Comparison of ENCODE assay signal across 19 cellular contexts in the genomic region with DNA sequence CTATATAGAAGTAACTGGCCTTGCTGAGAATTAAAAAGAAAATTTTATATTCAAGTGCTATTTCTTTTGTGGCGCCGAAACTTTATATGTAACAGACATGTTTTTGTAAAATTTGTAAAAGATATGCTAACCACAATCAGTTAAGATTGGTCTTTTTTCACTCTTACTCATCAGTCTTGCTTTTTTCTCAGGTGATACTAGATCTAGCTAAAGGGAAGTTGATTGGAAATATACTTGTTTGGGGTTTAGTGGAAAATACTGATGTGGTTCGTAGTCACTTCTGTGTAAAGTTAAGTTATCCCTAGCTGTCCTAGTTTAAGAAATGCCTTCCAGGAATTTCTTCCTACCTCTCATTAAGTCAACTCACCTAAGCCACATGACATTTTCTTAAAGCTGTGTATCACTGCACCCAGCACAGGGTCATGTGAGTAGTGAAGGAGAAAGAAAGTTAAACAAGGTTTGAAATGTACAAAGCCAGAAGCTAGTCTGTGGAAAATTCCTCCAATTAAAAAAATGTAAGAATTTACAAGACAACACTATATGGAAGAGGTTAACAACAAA. TPM values are rescaled to one million over a fixed set of nuclear protein-coding genes. Genes with fewer than 3 reads are reported as not detected.
DNase-seq lines count a peak whose midpoint lies in the region; ATAC-seq and FAIRE-seq lines count a peak whose summit lies in the region.
"Had no signal": no experiment of that assay in that cellular context is flagged by ENCODE, and none has a peak within 500 bp of the region (broad histone marks: within the 10 kb centered on the region; RNA-seq: fewer than 3 reads in every experiment).

No MANE protein-coding gene starts in this region.

- H3K36me3 ChIP-seq in HUES64 (ENCODE audit: insufficient read depth, low read length): peaks cover 4% of the 10 kb centered on the region; the same call in 1 of the 2 replicates
- H3K36me3 ChIP-seq: transverse colon had no signal

- H3K4me3 ChIP-seq in HUES64 (ENCODE audit: low read length): no peak overlapping the region; the same call in 1 of the 2 replicates
- H3K4me3 ChIP-seq: esophagus squamous epithelium, transverse colon had no signal

- H3K4me1 ChIP-seq in HUES64 (ENCODE audit: insufficient read depth, low read length): peaks cover 47% of the 10 kb centered on the region
- H3K4me1 ChIP-seq: esophagus squamous epithelium had no signal

- peak overlapping the region; percentile 96 for H3K27ac ChIP-seq in HUES64 (ENCODE audit: low read depth, low read length)
- H3K27ac ChIP-seq: esophagus squamous epithelium, transverse colon had no signal

- H3K9me3 Mint-ChIP-seq in activated T-helper 1 cell treated with anti-CD3 and anti-CD28 coated beads, Interleukin-12 subunit alpha, Interleukin-12 subunit beta, Interleukin-2, Interleukin-4 antibody, amounts not matched to agents 30 ng/mL and 10 ng/mL and 1 ng/mL, durations not matched to agents 14 hours and 24 hours and 36 hours: no peaks in the 10 kb centered on the region
- peaks cover 0 to 3% (median 0%) of the 10 kb centered on the region in 7 donors for H3K9me3 Mint-ChIP-seq in naive B cell
- H3K9me3 Mint-ChIP-seq: activated naive CD4-positive, alpha-beta T cell treated with anti-CD3 and anti-CD28 coated beads, Interleukin-2, amount 10 ng/mL, durations not matched to agents 7 days and 5 days; brain; mesothelial cell of epicardium had no signal

- no peaks in the 10 kb centered on the region for H3K9me3 ChIP-seq in HUES64 (ENCODE audit: insufficient read depth, low read depth, low read length)
- H3K9me3 ChIP-seq: esophagus squamous epithelium, transverse colon had no signal

- peaks cover 23% of the 10 kb centered on the region for H3K4me1 Mint-ChIP-seq in activated T-helper 1 cell treated with anti-CD3 and anti-CD28 coated beads, Interleukin-12 subunit alpha, Interleukin-12 subunit beta, Interleukin-2, Interleukin-4 antibody, amounts not matched to agents 30 ng/mL and 10 ng/mL and 1 ng/mL, durations not matched to agents 14 hours and 24 hours and 36 hours (ENCODE audit: low read depth)
- peaks cover 45 to 71% (median 62%) of the 10 kb centered on the region in 3 donors for H3K4me1 Mint-ChIP-seq in naive B cell
- H3K4me1 Mint-ChIP-seq: brain, mesothelial cell of epicardium had no signal

- FAIRE-seq in GM19239 (lab: Jason Lieb, UNC): peak; percentile 79

- DNase-seq in GM19239 (ENCODE audit: insufficient read length, low spot score) (no peak), naive B cell (no peak), left colon (no peak), NCI-H2196 (lab: John Stamatoyannopoulos, UW; ENCODE audit: unreplicated experiment) (no peak)
- no peak for DNase-seq in activated T-helper 1 cell treated with anti-CD3 and anti-CD28 coated beads, Interleukin-12 subunit alpha, Interleukin-12 subunit beta, Interleukin-2, Interleukin-4 antibody, amounts not matched to agents 30 ng/mL and 10 ng/mL and 1 ng/mL, durations not matched to agents 14 hours and 24 hours and 36 hours (ENCODE audit: low spot score)
- DNase-seq: activated naive CD4-positive, alpha-beta T cell treated with anti-CD3 and anti-CD28 coated beads, Interleukin-2, amount 10 ng/mL, durations not matched to agents 7 days and 5 days; effector memory CD4-positive, alpha-beta T cell; esophagus squamous epithelium; NCI-H1417; NCI-H510A treated with DMSO at 0.1 percent for 48 hours; stimulated activated naive CD4-positive, alpha-beta T cell; T-helper 9 cell; transverse colon had no signal

- intact Hi-C loops in activated T-helper 1 cell treated with anti-CD3 and anti-CD28 coated beads, Interleukin-12 subunit alpha, Interleukin-12 subunit beta, Interleukin-2, Interleukin-4 antibody, amounts not matched to agents 30 ng/mL and 10 ng/mL and 1 ng/mL, durations not matched to agents 14 hours and 24 hours and 36 hours (cut with micrococcal nuclease): loop anchor here (1.0 kb wide), 1 partner anchor 16 kb away; a partner anchor contains a TSS
- intact Hi-C loops in left colon (cut with DNase I, micrococcal nuclease): loop anchor here in 1 of 2 donors (5.0 kb wide), 1 partner anchor 364 kb away; no protein-coding TSS in a partner anchor

- peak overlapping the region; percentile 6 for H3K27ac Mint-ChIP-seq in activated T-helper 1 cell treated with anti-CD3 and anti-CD28 coated beads, Interleukin-12 subunit alpha, Interleukin-12 subunit beta, Interleukin-2, Interleukin-4 antibody, amounts not matched to agents 30 ng/mL and 10 ng/mL and 1 ng/mL, durations not matched to agents 14 hours and 24 hours and 36 hours
- peak overlapping the region; percentile 52 to 83 (median 74) for H3K27ac Mint-ChIP-seq in naive B cell
- H3K27ac Mint-ChIP-seq: activated naive CD4-positive, alpha-beta T cell treated with anti-CD3 and anti-CD28 coated beads, Interleukin-2, amount 10 ng/mL, durations not matched to agents 7 days and 5 days; brain; mesothelial cell of epicardium had no signal

- no peaks in the 10 kb centered on the region for H3K27me3 ChIP-seq in HUES64 (ENCODE audit: insufficient read depth, low read length)
- H3K27me3 ChIP-seq: esophagus squamous epithelium, transverse colon had no signal

- no peaks in the 10 kb centered on the region for H3K27me3 Mint-ChIP-seq in activated T-helper 1 cell treated with anti-CD3 and anti-CD28 coated beads, Interleukin-12 subunit alpha, Interleukin-12 subunit beta, Interleukin-2, Interleukin-4 antibody, amounts not matched to agents 30 ng/mL and 10 ng/mL and 1 ng/mL, durations not matched to agents 14 hours and 24 hours and 36 hours (ENCODE audit: insufficient read depth)
- no peaks in the 10 kb centered on the region for H3K27me3 Mint-ChIP-seq in naive B cell
- H3K27me3 Mint-ChIP-seq: activated naive CD4-positive, alpha-beta T cell treated with anti-CD3 and anti-CD28 coated beads, Interleukin-2, amount 10 ng/mL, durations not matched to agents 7 days and 5 days; brain had no signal

- H3K36me3 Mint-ChIP-seq in activated T-helper 1 cell treated with anti-CD3 and anti-CD28 coated beads, Interleukin-12 subunit alpha, Interleukin-12 subunit beta, Interleukin-2, Interleukin-4 antibody, amounts not matched to agents 30 ng/mL and 10 ng/mL and 1 ng/mL, durations not matched to agents 14 hours and 24 hours and 36 hours (ENCODE audit: low read depth): peaks cover 20% of the 10 kb centered on the region
- H3K36me3 Mint-ChIP-seq in naive B cell: peaks cover 8 to 13% of the 10 kb centered on the region in 2 donors
- H3K36me3 Mint-ChIP-seq: activated naive CD4-positive, alpha-beta T cell treated with anti-CD3 and anti-CD28 coated beads, Interleukin-2, amount 10 ng/mL, durations not matched to agents 7 days and 5 days had no signal

- ATAC-seq in naive B cell (ENCODE audit: low read depth in 2 of 2): no peak
- ATAC-seq in left colon: no peak
- no peak for ATAC-seq in GM21390 (IDR thresholded peaks at IDR 0.05; ENCODE audit: unreplicated experiment)
- ATAC-seq: left lobe of liver, SK-N-SH treated with all-trans-retinoic acid at 6 μM for 48 hours had no signal

- peak overlapping the region; percentile 48 for H3K9ac ChIP-seq in HUES64 (ENCODE audit: low read depth, low read length)

- WGBS in HUES64: 93% methylated on average over 2 of the region's 3 CpGs

- peak overlapping the region; percentile 1 for H3K4me3 Mint-ChIP-seq in activated T-helper 1 cell treated with anti-CD3 and anti-CD28 coated beads, Interleukin-12 subunit alpha, Interleukin-12 subunit beta, Interleukin-2, Interleukin-4 antibody, amounts not matched to agents 30 ng/mL and 10 ng/mL and 1 ng/mL, durations not matched to agents 14 hours and 24 hours and 36 hours
- H3K4me3 Mint-ChIP-seq in naive B cell: peak overlapping the region in 5 of 8 donors; percentile 22 to 79 (median 65)
- H3K4me3 Mint-ChIP-seq: activated naive CD4-positive, alpha-beta T cell treated with anti-CD3 and anti-CD28 coated beads, Interleukin-2, amount 10 ng/mL, durations not matched to agents 7 days and 5 days; brain; mesothelial cell of epicardium had no signal

RNA-seq across cellular contexts. Expression of a gene that starts 16.3 kb away (rescaled TPM):
- 14.8 TPM for polyA plus RNA-seq in HUES64 (2013, experiment 1 of 2)
- polyA plus RNA-seq in HUES64 (2013, experiment 2 of 2): 14.6 TPM
- total RNA-seq in activated T-helper 1 cell treated with anti-CD3 and anti-CD28 coated beads, Interleukin-12 subunit alpha, Interleukin-12 subunit beta, Interleukin-2, Interleukin-4 antibody, amounts not matched to agents 30 ng/mL and 10 ng/mL and 1 ng/mL, durations not matched to agents 14 hours and 24 hours and 36 hours: 6.4 and 6.8 TPM in 2 replicates
- polyA plus RNA-seq in naive B cell (ENCODE audit: low read depth in 6 of 6): 10 to 100 TPM; 14.1 to 38.8 (median 18.1) TPM
- 10 to 100 TPM; 10.2 to 16.9 TPM for total RNA-seq in left colon

RNA-seq across cellular contexts. Expression of a gene that starts 16.3 kb away (rescaled TPM):
- 15.4 TPM for polyA plus RNA-seq in HUES64 (2013, experiment 1 of 2)
- polyA plus RNA-seq in HUES64 (2013, experiment 2 of 2): 13.1 TPM
- total RNA-seq in activated T-helper 1 cell treated with anti-CD3 and anti-CD28 coated beads, Interleukin-12 subunit alpha, Interleukin-12 subunit beta, Interleukin-2, Interleukin-4 antibody, amounts not matched to agents 30 ng/mL and 10 ng/mL and 1 ng/mL, durations not matched to agents 14 hours and 24 hours and 36 hours: 18.6 and 21.9 TPM in 2 replicates
- polyA plus RNA-seq in naive B cell (ENCODE audit: low read depth in 6 of 6): 10 to 100 TPM; 82.0 to 97.2 (median 88.6) TPM
- 10 to 100 TPM; 14.2 to 14.4 TPM for total RNA-seq in left colon
